ENCODE assay signal across 1 cellular context in genomic region chr15:89543389-89543788, GRCh38.
TF ChIP-seq lines count a peak whose summit lies in the region.

No MANE protein-coding gene starts in this region.

TF ChIP-seq in A549, 52 proteins besides CTCF, POLR2A, EP300 and RAD21 (continued from another document):
- TF ChIP-seq REST (IDR thresholded peaks at IDR 0.05) (no peak), BCL3 (IDR thresholded peaks at IDR 0.05) (no peak), TFCP2L1 (CRISPR knock-in tag; IDR thresholded peaks at IDR 0.05) (no peak), EHF (CRISPR knock-in tag; IDR thresholded peaks at IDR 0.05) (no peak), HOXB13 (CRISPR knock-in tag; IDR thresholded peaks at IDR 0.05; ENCODE audit: low read depth) (no peak)
